In genomic region chr17:17834974-17835373, GRCh38 we compare ENCODE assay signal across 10 cellular contexts. TPM values are rescaled to one million over a fixed set of nuclear protein-coding genes. Genes with fewer than 3 reads are reported as not detected.
DNase-seq lines count a peak whose midpoint lies in the region; ATAC-seq and TF ChIP-seq lines count a peak whose summit lies in the region.
"Had no signal": no experiment of that assay in that cellular context is flagged by ENCODE, and none has a peak within 500 bp of the region (broad histone marks: within the 10 kb centered on the region; RNA-seq: fewer than 3 reads in every experiment).

No MANE protein-coding gene starts in this region.

- H3K27me3 Mint-ChIP-seq in brain, result peaks cover 5% of the 10 kb centered on the region

- no peaks in the 10 kb centered on the region for H3K36me3 Mint-ChIP-seq in brain

- peak overlapping the region; percentile 89 for H3K4me3 ChIP-seq in left ventricle myocardium inferior
- H3K4me3 ChIP-seq in mucosa of stomach (ENCODE audit: low read length), result no peak overlapping the region

- peaks cover 80% of the 10 kb centered on the region for H3K4me1 Mint-ChIP-seq in brain

- H3K27ac Mint-ChIP-seq in brain, result peak overlapping the region; percentile 62 to 96 (median 92)

- intact Hi-C loops in left ventricle myocardium inferior (cut with micrococcal nuclease) (no loop called here), left ventricle myocardium superior (cut with micrococcal nuclease) (no loop called here), left colon (cut with DNase I, micrococcal nuclease) (no loop called here)

- DNase-seq in left ventricle myocardium inferior, result no peak
- no peak for DNase-seq in left ventricle myocardium superior
- no peak for DNase-seq in HuH-7 (ENCODE audit: low spot score)
- no peak for DNase-seq in anterior cingulate cortex (lab: John Stamatoyannopoulos, UW)
- no peak for DNase-seq in left colon
- no peak for DNase-seq in hippocampal formation (lab: John Stamatoyannopoulos, UW)
- DNase-seq: DMS53, H7 had no signal

- peaks cover 0 to 16% (median 0%) of the 10 kb centered on the region in 5 experiments for H3K9me3 Mint-ChIP-seq in brain

- H3K4me1 ChIP-seq in left ventricle myocardium inferior, result peaks cover 84% of the 10 kb centered on the region
- peaks cover 53% of the 10 kb centered on the region for H3K4me1 ChIP-seq in mucosa of stomach (ENCODE audit: control insufficient read depth, insufficient read depth, low read length)

- H3K4me3 Mint-ChIP-seq in brain, result peak overlapping the region; percentile 64 to 90 (median 86)

- H3K9ac ChIP-seq in mucosa of stomach (ENCODE audit: low read length), result peak overlapping the region; percentile 92

- H3K27me3 ChIP-seq in left ventricle myocardium inferior (ENCODE audit: low read depth), result no peaks in the 10 kb centered on the region
- no peaks in the 10 kb centered on the region for H3K27me3 ChIP-seq in mucosa of stomach (ENCODE audit: control insufficient read depth, insufficient read depth, low read length)

- H3K36me3 ChIP-seq in left ventricle myocardium inferior, result no peaks in the 10 kb centered on the region
- no peaks in the 10 kb centered on the region for H3K36me3 ChIP-seq in mucosa of stomach (ENCODE audit: control insufficient read depth, insufficient read depth, low read length)

- peak overlapping the region; percentile 100 for H3K27ac ChIP-seq in left ventricle myocardium inferior (replicated peaks)

- H3K9me3 ChIP-seq in left ventricle myocardium inferior (replicated peaks) (no peaks in the 10 kb centered on the region), mucosa of stomach (ENCODE audit: control insufficient read depth, low read length) (no peaks in the 10 kb centered on the region)

- TF ChIP-seq CTCF in left ventricle myocardium inferior (IDR thresholded peaks at IDR 0.05; ENCODE audit: borderline replicate concordance) (no peak), brain (conservative IDR thresholded peaks at IDR 0.05) (no peak)

- ATAC-seq in left ventricle myocardium superior (no peak), left colon (no peak)

RNA-seq across cellular contexts. Expression of gene SREBF1, which starts 1.8 kb away (rescaled TPM):
- total RNA-seq in left ventricle myocardium inferior, result 10.2 TPM
- total RNA-seq in left ventricle myocardium superior, result 15.2 TPM
- polyA plus RNA-seq in brain (ENCODE audit: insufficient read depth, low read depth, low replicate concordance), result 39.4 TPM
- total RNA-seq in left colon, result 100 to 1,000 TPM; 125 to 161 TPM
